In genomic region chr17:28744802-28745051, GRCh38 we compare ENCODE assay signal across 8 cellular contexts. TPM values are rescaled to one million over a fixed set of nuclear protein-coding genes. Genes with fewer than 3 reads are reported as not detected.
A peak's percentile ranks its signal among the peaks of the same experiment; 100 is the strongest.
DNase-seq lines count a peak whose midpoint lies in the region; ATAC-seq and TF ChIP-seq lines count a peak whose summit lies in the region.

No MANE protein-coding gene starts in this region.

- H3K79me2 ChIP-seq in PC-3 (ENCODE audit: low read length) = peaks cover 43% of the 10 kb centered on the region

- peak overlapping the region; percentile 99 for H3K27ac ChIP-seq in PC-3 (ENCODE audit: low read length)

- H3K9me3 Mint-ChIP-seq in CD14-positive monocyte = peaks cover 0 to 5% (median 0%) of the 10 kb centered on the region in 7 donors
- H3K9me3 Mint-ChIP-seq in neural crest cell = no peaks in the 10 kb centered on the region

- H3K27ac Mint-ChIP-seq in CD14-positive monocyte = peak overlapping the region in 5 of 7 donors; percentile 8 to 81 (median 69)
- H3K27ac Mint-ChIP-seq in neural crest cell (ENCODE audit: unreplicated experiment) = peak overlapping the region; percentile 98

- H3K4me3 ChIP-seq in PC-3 (ENCODE audit: low read length) (peak overlapping the region; percentile 89), endocrine pancreas (ENCODE audit: control insufficient read depth, insufficient read depth, low read length) (peak overlapping the region; percentile 63)

- CTCF ChIA-PET in PC-3 (lab: Charles Lee) = interaction anchor here (2.8 kb wide), 1 partner anchor 18 kb away, joined by 14 read pairs; the partner anchor contains the start of gene TLCD1

- POLR2A ChIA-PET in PC-3 (lab: Charles Lee; ENCODE audit: unreplicated experiment) = no interaction called here

- H3K27me3 Mint-ChIP-seq in CD14-positive monocyte (ENCODE audit: low read depth in 3 of 3) (peaks cover 8 to 32% (median 30%) of the 10 kb centered on the region in 3 donors), neural crest cell (ENCODE audit: low read depth) (peaks cover 6% of the 10 kb centered on the region)

- H3K9me2 ChIP-seq in PC-3 (replicated peaks; ENCODE audit: low read length) = no peaks in the 10 kb centered on the region

- H3K4me2 ChIP-seq in PC-3 (ENCODE audit: low read length) = peak overlapping the region; percentile 99

- peaks cover 21% of the 10 kb centered on the region for H4K20me1 ChIP-seq in PC-3 (ENCODE audit: low read length)

- H3K4me1 ChIP-seq in PC-3 (ENCODE audit: insufficient read depth, low read length) = peaks cover 27% of the 10 kb centered on the region
- no peaks in the 10 kb centered on the region for H3K4me1 ChIP-seq in endocrine pancreas (ENCODE audit: control insufficient read depth, insufficient read depth, low read length)

- DNase-seq in CD14-positive monocyte (ENCODE audit: low spot score) (no peak), PC-3 (no peak), neural crest cell (ENCODE audit: low read depth, low spot score) (no peak), NCI-H69 (lab: John Stamatoyannopoulos, UW) (no peak), activated gamma-delta T cell (lab: John Stamatoyannopoulos, UW) (no peak)

- intact Hi-C loops in CD14-positive monocyte (cut with micrococcal nuclease) (loop anchor here in 1 of 2 donors (2.0 to 10.0 kb wide), 2 partner anchors 16 to 210 kb away; partner anchors contain the start of genes NEK8 and PHF12), PC-3 (cut with micrococcal nuclease) (no loop called here)

- no peak for TF ChIP-seq CTCF in CD14-positive monocyte (IDR thresholded peaks at IDR 0.05)
- TF ChIP-seq CTCF in PC-3 (conservative IDR thresholded peaks at IDR 0.05; ENCODE audit: low read depth, low read length) = no peak
- no peak for TF ChIP-seq CTCF in neural crest cell (conservative IDR thresholded peaks at IDR 0.05)

- no peak for ATAC-seq in PC-3
- no peak for ATAC-seq in GM21717 (IDR thresholded peaks at IDR 0.05; ENCODE audit: unreplicated experiment)
- ATAC-seq in HG03175 (IDR thresholded peaks at IDR 0.05; ENCODE audit: unreplicated experiment) = no peak

- H3K9ac ChIP-seq in PC-3 (ENCODE audit: low read length) (peak overlapping the region; percentile 95), endocrine pancreas (ENCODE audit: control insufficient read depth, insufficient read depth, low read length) (peak overlapping the region; percentile 92)

- H3K36me3 Mint-ChIP-seq in CD14-positive monocyte (peaks cover 11% of the 10 kb centered on the region in 2 donors), neural crest cell (ENCODE audit: low read depth) (peaks cover 5% of the 10 kb centered on the region)

- H2AFZ ChIP-seq in PC-3 (ENCODE audit: low read length) = no peak overlapping the region

- H3K4me1 Mint-ChIP-seq in CD14-positive monocyte (peaks cover 35% of the 10 kb centered on the region), neural crest cell (peaks cover 32% of the 10 kb centered on the region)

- H3F3A ChIP-seq in PC-3 (ENCODE audit: low read length, unreplicated experiment) = no peaks in the 10 kb centered on the region

- H3K36me3 ChIP-seq in PC-3 (ENCODE audit: low read depth, low read length) = peaks cover 19% of the 10 kb centered on the region
- no peaks in the 10 kb centered on the region for H3K36me3 ChIP-seq in endocrine pancreas (ENCODE audit: control insufficient read depth, insufficient read depth, low read length)

- BruUV-seq in PC-3 (replicated peaks; lab: Mats Ljungman, UMichigan) = no TSS peak

- no peaks in the 10 kb centered on the region for H3K27me3 ChIP-seq in PC-3 (ENCODE audit: low read length)
- H3K27me3 ChIP-seq in endocrine pancreas (ENCODE audit: control insufficient read depth, insufficient read depth, low read length) = no peaks in the 10 kb centered on the region

- H3K9me3 ChIP-seq in PC-3 (ENCODE audit: low read length) (no peaks in the 10 kb centered on the region), endocrine pancreas (ENCODE audit: control insufficient read depth, low read length) (no peaks in the 10 kb centered on the region)

- H3K4me3 Mint-ChIP-seq in CD14-positive monocyte (peak overlapping the region; percentile 76 to 84), neural crest cell (peak overlapping the region; percentile 99)

RNA-seq across cellular contexts. Expression of gene TRAF4, which starts 0.9 kb away (rescaled TPM):
- 1 to 10 TPM in 1 of 2 donors, under 1 TPM in 1; 0.33 to 1.0 TPM for polyA plus RNA-seq in CD14-positive monocyte
- 81.5 and 104 TPM in 2 replicates for total RNA-seq in PC-3 (2014; rRNA removed)
- 163 and 172 TPM in 2 replicates for total RNA-seq in neural crest cell

RNA-seq across cellular contexts. Expression of gene NEK8, which starts 16.1 kb away (rescaled TPM):
- polyA plus RNA-seq in CD14-positive monocyte = 1 to 10 TPM; 2.7 to 3.1 TPM
- total RNA-seq in PC-3 (2014; rRNA removed) = 2.4 and 3.7 TPM in 2 replicates
- 6.2 and 6.3 TPM in 2 replicates for total RNA-seq in neural crest cell

RNA-seq across cellular contexts. Expression of gene TLCD1, which starts 18.7 kb away (rescaled TPM):
- polyA plus RNA-seq in CD14-positive monocyte = not detected
- total RNA-seq in PC-3 (2014; rRNA removed) = 7.1 and 9.3 TPM in 2 replicates
- 6.1 and 6.3 TPM in 2 replicates for total RNA-seq in neural crest cell

RNA-seq across cellular contexts. Expression of gene RPL23A, which starts 24.9 kb away (rescaled TPM):
- 1,000 to 10,000 TPM; 1,152 to 1,304 TPM for polyA plus RNA-seq in CD14-positive monocyte
- total RNA-seq in PC-3 (2014; rRNA removed) (390 and 515 TPM in 2 replicates), neural crest cell (1,750 and 1,862 TPM in 2 replicates)

RNA-seq across cellular contexts. Expression of gene RAB34, which starts 27.1 kb away (rescaled TPM):
- 10 to 100 TPM; 66.7 to 79.1 TPM for polyA plus RNA-seq in CD14-positive monocyte
- total RNA-seq in PC-3 (2014; rRNA removed) (207 and 211 TPM in 2 replicates), neural crest cell (83.5 and 87.4 TPM in 2 replicates)
